34 cellular contexts compared by ENCODE assay signal in the genomic region with DNA sequence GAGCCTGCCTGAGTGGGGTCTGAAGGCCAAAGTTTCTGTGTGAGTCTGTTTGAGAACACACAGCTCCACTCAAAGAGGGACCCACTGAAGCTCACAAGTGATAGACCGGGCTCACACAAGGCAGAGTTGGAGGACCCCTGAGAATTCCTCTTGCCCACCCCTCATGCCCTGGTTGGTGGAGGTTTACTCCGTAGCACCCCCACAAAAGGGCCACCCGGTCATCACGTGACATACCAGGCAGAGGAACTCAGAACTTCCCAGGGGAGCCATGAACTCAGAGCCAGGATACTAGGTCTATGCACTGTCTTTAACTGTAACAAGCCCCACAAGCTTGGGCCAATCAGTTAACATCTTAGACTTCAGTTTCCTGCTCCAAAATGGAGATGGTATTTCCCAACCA.
"Had no signal": no experiment of that assay in that cellular context is flagged by ENCODE, and none has a peak within 500 bp of the region (broad histone marks: within the 10 kb centered on the region; RNA-seq: fewer than 3 reads in every experiment).

No MANE protein-coding gene starts in this region.

- H3K36me3 ChIP-seq: adrenal gland, brain microvascular endothelial cell, breast epithelium had no signal

- H3K27me3 ChIP-seq: adrenal gland, body of pancreas, brain microvascular endothelial cell, breast epithelium had no signal

- DNase-seq: activated B cell treated with CpG ODN at 0.5 μM for 24 hours; activated CD4-positive, alpha-beta memory T cell treated with anti-CD3 and anti-CD28 coated beads for 36 hours; activated CD4-positive, alpha-beta T cell treated with anti-CD3 and anti-CD28 coated beads for 4 hours; activated CD4-positive, alpha-beta T cell treated with anti-CD3 and anti-CD28 coated beads, Interleukin-2, amount 10 ng/mL, durations not matched to agents 24 days and 14 days; activated CD4-positive, alpha-beta T cell treated with anti-CD3 and anti-CD28 coated beads, Interleukin-2, amount 50 U/mL, for 1 hour; activated CD4-positive, alpha-beta T cell treated with anti-CD3 and anti-CD28 coated beads, Interleukin-2, amount 50 U/mL, for 4 hours; activated CD4-positive, CD25-positive, alpha-beta regulatory T cell treated with anti-CD3 and anti-CD28 coated beads, Interleukin-2, amount 50 U/mL, for 72 hours; activated CD8-positive, alpha-beta memory T cell treated with anti-CD3 and anti-CD28 coated beads, Interleukin-2, amount 50 U/mL, for 4 hours; activated CD8-positive, alpha-beta T cell treated with anti-CD3 and anti-CD28 coated beads for 36 hours; activated effector memory CD4-positive, alpha-beta T cell treated with anti-CD3 and anti-CD28 coated beads, Interleukin-2, amount 50 U/mL, for 16 hours; activated gamma-delta T cell treated with Interleukin-2 at 50 U/mL for 16 hours; activated naive CD4-positive, alpha-beta T cell; activated naive CD4-positive, alpha-beta T cell treated with anti-CD3 and anti-CD28 coated beads for 36 hours; activated naive CD4-positive, alpha-beta T cell treated with anti-CD3 and anti-CD28 coated beads, Interleukin-2, amount 50 U/mL, for 16 hours; activated naive CD8-positive, alpha-beta T cell treated with anti-CD3 and anti-CD28 coated beads for 36 hours; activated T-cell treated with anti-CD3 and anti-CD28 coated beads for 4 hours; activated T-cell treated with anti-CD3 and anti-CD28 coated beads, Interleukin-2, amount 50 U/mL, for 1 hour; activated T-cell treated with anti-CD3 and anti-CD28 coated beads, Interleukin-2, amount 50 U/mL, for 4 hours; activated T-cell treated with anti-CD3 and anti-CD28 coated beads, Interleukin-2, amount 50 U/mL, for 72 hours; adrenal gland; amniotic stem cell; aorta; body of pancreas; brain microvascular endothelial cell; central memory CD4-positive, alpha-beta T cell; T-helper 1 cell; T-helper 2 cell; T-helper 9 cell had no signal

- H3K27ac ChIP-seq: adrenal gland, body of pancreas, brain microvascular endothelial cell, breast epithelium, VCaP had no signal

- H3K9me3 ChIP-seq: adrenal gland, body of pancreas, breast epithelium had no signal

- FAIRE-seq: astrocyte, TTC549 had no signal

- H3K4me3 ChIP-seq: adrenal gland, body of pancreas, breast epithelium had no signal

- ATAC-seq: activated CD8-positive, alpha-beta T cell treated with anti-CD3 and anti-CD28 coated beads for 36 hours; activated naive CD4-positive, alpha-beta T cell treated with anti-CD3 and anti-CD28 coated beads, Interleukin-2, amount 50 U/mL, for 72 hours; activated T-cell treated with anti-CD3 and anti-CD28 coated beads, Interleukin-2, amount 50 U/mL, for 4 hours; activated T-cell treated with anti-CD3 and anti-CD28 coated beads, Interleukin-2, amount 50 U/mL, for 72 hours; activated T-helper 17 cell treated with anti-CD3 and anti-CD28 coated beads, Interleukin-2, amount 50 U/mL, for 72 hours; body of pancreas had no signal

- H3K4me1 ChIP-seq: adrenal gland, body of pancreas, breast epithelium had no signal
